Comparison of ENCODE assay signal across 32 cellular contexts in the genomic region with DNA sequence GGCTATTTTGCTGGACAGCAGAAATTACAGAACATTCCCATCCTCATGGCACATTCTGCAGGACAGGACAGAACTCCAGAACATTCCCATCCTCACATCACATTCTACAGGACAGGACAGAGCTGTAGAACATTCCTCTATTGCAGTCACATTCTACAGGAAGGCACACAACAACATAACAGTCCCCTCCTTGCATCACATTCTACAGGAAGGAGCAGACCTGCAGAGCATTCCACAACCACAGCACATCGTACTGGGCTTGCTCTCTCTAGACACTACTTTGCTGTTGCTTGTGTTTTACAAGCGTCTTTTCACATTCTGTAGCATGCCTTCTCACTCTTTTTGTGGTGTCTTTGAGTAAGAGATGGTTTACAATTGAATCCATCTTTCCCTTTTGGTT.
"Had no signal": no experiment of that assay in that cellular context is flagged by ENCODE, and none has a peak within 500 bp of the region (broad histone marks: within the 10 kb centered on the region; RNA-seq: fewer than 3 reads in every experiment).

No MANE protein-coding gene starts in this region.

- H3K27ac ChIP-seq: ascending aorta, body of pancreas, RWPE1, SJCRH30 had no signal

- H3K36me3 ChIP-seq: MG63, SJCRH30 had no signal

- H3K9me3 Mint-ChIP-seq: activated B cell treated with CpG ODN at 0.5 μM for 24 hours; activated CD4-positive, alpha-beta T cell treated with anti-CD3 and anti-CD28 coated beads, Interleukin-2, amount 10 ng/mL, durations not matched to agents 24 days and 14 days; activated naive CD4-positive, alpha-beta T cell treated with anti-CD3 and anti-CD28 coated beads, Interleukin-2, amount 50 U/mL, for 24 hours; activated T-cell treated with anti-CD3 and anti-CD28 coated beads, Interleukin-2, amount 50 U/mL, for 24 hours; activated T-helper 1 cell treated with anti-CD3 and anti-CD28 coated beads, Interleukin-12 subunit alpha, Interleukin-12 subunit beta, Interleukin-2, Interleukin-4 antibody, amounts not matched to agents 30 ng/mL and 10 ng/mL and 1 ng/mL, durations not matched to agents 14 hours and 24 hours and 36 hours had no signal

- H3K9me3 ChIP-seq: ascending aorta, body of pancreas, MG63, SJCRH30 had no signal

- H3K4me3 Mint-ChIP-seq: activated B cell treated with CpG ODN at 0.5 μM for 24 hours; activated CD4-positive, alpha-beta T cell treated with anti-CD3 and anti-CD28 coated beads, Interleukin-2, amount 10 ng/mL, durations not matched to agents 24 days and 14 days; activated CD8-positive, alpha-beta memory T cell treated with anti-CD3 and anti-CD28 coated beads, Interleukin-2, amount 10 ng/mL, durations not matched to agents 7 days and 5 days; activated naive CD4-positive, alpha-beta T cell treated with anti-CD3 and anti-CD28 coated beads, Interleukin-2, amount 50 U/mL, for 24 hours; activated T-cell treated with anti-CD3 and anti-CD28 coated beads, Interleukin-2, amount 50 U/mL, for 24 hours; activated T-helper 1 cell treated with anti-CD3 and anti-CD28 coated beads, Interleukin-12 subunit alpha, Interleukin-12 subunit beta, Interleukin-2, Interleukin-4 antibody, amounts not matched to agents 30 ng/mL and 10 ng/mL and 1 ng/mL, durations not matched to agents 14 hours and 24 hours and 36 hours had no signal

- FAIRE-seq: bronchial epithelial cell, TTC549 had no signal

- H3K36me3 Mint-ChIP-seq: activated CD8-positive, alpha-beta memory T cell treated with anti-CD3 and anti-CD28 coated beads, Interleukin-2, amount 10 ng/mL, durations not matched to agents 7 days and 5 days; activated naive CD4-positive, alpha-beta T cell treated with anti-CD3 and anti-CD28 coated beads, Interleukin-2, amount 50 U/mL, for 24 hours had no signal

- H3K27me3 ChIP-seq: ascending aorta, body of pancreas, MG63, SJCRH30 had no signal

- H3K4me1 Mint-ChIP-seq: activated B cell treated with CpG ODN at 0.5 μM for 24 hours; activated CD8-positive, alpha-beta memory T cell treated with anti-CD3 and anti-CD28 coated beads, Interleukin-2, amount 10 ng/mL, durations not matched to agents 7 days and 5 days; activated naive CD4-positive, alpha-beta T cell treated with anti-CD3 and anti-CD28 coated beads, Interleukin-2, amount 50 U/mL, for 24 hours had no signal

- H3K4me3 ChIP-seq: ascending aorta, body of pancreas, MG63, SJCRH30 had no signal

- ATAC-seq: activated CD8-positive, alpha-beta memory T cell treated with anti-CD3 and anti-CD28 coated beads, Interleukin-2, amount 10 ng/mL, durations not matched to agents 7 days and 5 days; body of pancreas; Panc1 had no signal

- H3K27ac Mint-ChIP-seq: activated B cell treated with CpG ODN at 0.5 μM for 24 hours; activated CD4-positive, alpha-beta T cell treated with anti-CD3 and anti-CD28 coated beads, Interleukin-2, amount 10 ng/mL, durations not matched to agents 24 days and 14 days; activated CD8-positive, alpha-beta memory T cell treated with anti-CD3 and anti-CD28 coated beads, Interleukin-2, amount 10 ng/mL, durations not matched to agents 7 days and 5 days; activated naive CD4-positive, alpha-beta T cell treated with anti-CD3 and anti-CD28 coated beads, Interleukin-2, amount 50 U/mL, for 24 hours; activated T-cell treated with anti-CD3 and anti-CD28 coated beads, Interleukin-2, amount 50 U/mL, for 24 hours; activated T-helper 1 cell treated with anti-CD3 and anti-CD28 coated beads, Interleukin-12 subunit alpha, Interleukin-12 subunit beta, Interleukin-2, Interleukin-4 antibody, amounts not matched to agents 30 ng/mL and 10 ng/mL and 1 ng/mL, durations not matched to agents 14 hours and 24 hours and 36 hours had no signal

- H3K27me3 Mint-ChIP-seq: activated B cell treated with CpG ODN at 0.5 μM for 24 hours; activated CD8-positive, alpha-beta memory T cell treated with anti-CD3 and anti-CD28 coated beads, Interleukin-2, amount 10 ng/mL, durations not matched to agents 7 days and 5 days; activated naive CD4-positive, alpha-beta T cell treated with anti-CD3 and anti-CD28 coated beads, Interleukin-2, amount 50 U/mL, for 24 hours; activated T-cell treated with anti-CD3 and anti-CD28 coated beads, Interleukin-2, amount 50 U/mL, for 24 hours had no signal

- H3K4me1 ChIP-seq: SJCRH30 had no signal

- DNase-seq: activated B cell treated with CpG ODN at 0.5 μM for 24 hours; activated CD4-positive, alpha-beta T cell treated with anti-CD3 and anti-CD28 coated beads for 1 hour; activated CD4-positive, alpha-beta T cell treated with anti-CD3 and anti-CD28 coated beads, Interleukin-2, amount 10 ng/mL, durations not matched to agents 24 days and 14 days; activated CD4-positive, alpha-beta T cell treated with anti-CD3 and anti-CD28 coated beads, Interleukin-2, amount 50 U/mL, for 48 hours; activated CD8-positive, alpha-beta memory T cell treated with anti-CD3 and anti-CD28 coated beads, Interleukin-2, amount 10 ng/mL, durations not matched to agents 7 days and 5 days; activated effector memory CD4-positive, alpha-beta T cell treated with Interleukin-2 at 50 U/mL for 16 hours; activated naive CD4-positive, alpha-beta T cell; activated T-cell treated with anti-CD3 and anti-CD28 coated beads, Interleukin-2, amount 50 U/mL, for 24 hours; amniotic stem cell; body of pancreas; central memory CD4-positive, alpha-beta T cell; MG63; MV-4-11; NCI-H1092 treated with DMSO at 0.1 percent for 48 hours; NCI-H1417 treated with DMSO at 0.1 percent for 48 hours; NCI-H187; NCI-H2081; NCI-H510A treated with DMSO at 0.1 percent for 48 hours; NCI-H69; NK-92 treated with Interleukin-12 subunit alpha and Interleukin-12 subunit beta, amount 100 ng/mL, for 24 hours; OCI-M1; Right ventricle myocardium superior; SJCRH30; T-helper 2 cell; T1000 had no signal
